ENCODE assay signal across 12 cellular contexts in genomic region chr9:91253488-91253887, GRCh38.
DNase-seq lines count a peak whose midpoint lies in the region; ATAC-seq and TF ChIP-seq lines count a peak whose summit lies in the region.
"Had no signal": no experiment of that assay in that cellular context is flagged by ENCODE, and none has a peak within 500 bp of the region (broad histone marks: within the 10 kb centered on the region; RNA-seq: fewer than 3 reads in every experiment).

No MANE protein-coding gene starts in this region.

- H3K27me3 Mint-ChIP-seq in activated T-helper 17 cell treated with anti-CD3 and anti-CD28 coated beads, Interleukin-2, amount 50 U/mL, for 72 hours: no peaks in the 10 kb centered on the region

- H3K4me3 ChIP-seq in Loucy (ENCODE audit: low read length, poor library complexity, severe bottlenecking): no peak overlapping the region
- H3K4me3 ChIP-seq in psoas muscle: no peak overlapping the region
- H3K4me3 ChIP-seq in osteoblast (ENCODE audit: insufficient read depth, low read length): no peak overlapping the region
- H3K4me3 ChIP-seq: BLaER1 treated with 17β-estradiol and CSF1 and Interleukin-3, amounts not matched to agents 10 nM and 100 nM; uterus had no signal

- H4K20me1 ChIP-seq in Loucy (ENCODE audit: insufficient read depth, low read length, poor library complexity, severe bottlenecking) (no peaks in the 10 kb centered on the region), osteoblast (ENCODE audit: insufficient read depth, low read length) (no peaks in the 10 kb centered on the region)
- H4K20me1 ChIP-seq: BLaER1 treated with 17β-estradiol and CSF1 and Interleukin-3, amounts not matched to agents 10 nM and 100 nM had no signal

- peaks cover 69% of the 10 kb centered on the region for H3K4me1 ChIP-seq in Loucy (ENCODE audit: insufficient read depth, low read length, poor library complexity, severe bottlenecking)
- H3K4me1 ChIP-seq in psoas muscle: peaks cover 33% of the 10 kb centered on the region
- no peaks in the 10 kb centered on the region for H3K4me1 ChIP-seq in osteoblast (ENCODE audit: insufficient read depth, low read length)
- H3K4me1 ChIP-seq: uterus had no signal

- no peaks in the 10 kb centered on the region for H3K9me3 ChIP-seq in Loucy (ENCODE audit: insufficient read depth, low read depth, low read length)
- no peaks in the 10 kb centered on the region for H3K9me3 ChIP-seq in psoas muscle
- H3K9me3 ChIP-seq in osteoblast (ENCODE audit: low read depth, low read length): no peaks in the 10 kb centered on the region
- H3K9me3 ChIP-seq: uterus had no signal

- H3K36me3 ChIP-seq in Loucy (ENCODE audit: insufficient read depth, low read length) (no peaks in the 10 kb centered on the region), psoas muscle (ENCODE audit: insufficient read depth in 1 of 2, low read depth in 1 of 2) (no peaks in the 10 kb centered on the region), osteoblast (ENCODE audit: insufficient read depth, low read length) (no peaks in the 10 kb centered on the region)
- H3K36me3 ChIP-seq: BLaER1 treated with 17β-estradiol and CSF1 and Interleukin-3, amounts not matched to agents 10 nM and 100 nM; uterus had no signal

- peaks cover 6% of the 10 kb centered on the region for H3K36me3 Mint-ChIP-seq in activated T-helper 17 cell treated with anti-CD3 and anti-CD28 coated beads, Interleukin-2, amount 50 U/mL, for 72 hours (ENCODE audit: low read depth)

- H3K4me1 Mint-ChIP-seq in activated T-helper 17 cell treated with anti-CD3 and anti-CD28 coated beads, Interleukin-2, amount 50 U/mL, for 72 hours: peaks cover 7% of the 10 kb centered on the region

- H3K4me3 Mint-ChIP-seq in activated T-helper 17 cell treated with anti-CD3 and anti-CD28 coated beads, Interleukin-2, amount 50 U/mL, for 72 hours: no peak overlapping the region

- H3K79me2 ChIP-seq in Loucy (ENCODE audit: insufficient read depth, low read length): no peaks in the 10 kb centered on the region
- no peaks in the 10 kb centered on the region for H3K79me2 ChIP-seq in osteoblast (ENCODE audit: insufficient read depth, low read length)

- WGBS in psoas muscle, 3 donors: 50 to 70% (median 52%) methylated on average over 1 of the region's 1 CpG

- DNase-seq in activated CD8-positive, alpha-beta memory T cell treated with anti-CD3 and anti-CD28 coated beads, Interleukin-2, amount 50 U/mL, for 4 hours: peak; percentile 23
- no peak for DNase-seq in activated CD8-positive, alpha-beta memory T cell treated with anti-CD3 and anti-CD28 coated beads, Interleukin-2, amount 50 U/mL, for 48 hours
- DNase-seq in psoas muscle: no peak
- DNase-seq in osteoblast (ENCODE audit: insufficient read length, low spot score, missing footprints): no peak
- no peak for DNase-seq in NCI-H187 (lab: John Stamatoyannopoulos, UW)
- no peak for DNase-seq in HuH-7 (ENCODE audit: low spot score)
- DNase-seq: glutamatergic neuron, NCI-H1436 treated with DMSO at 0.1 percent for 48 hours, uterus had no signal

- TF ChIP-seq CTCF in Loucy (conservative IDR thresholded peaks at IDR 0.05; ENCODE audit: low read length) (peak; percentile 75), psoas muscle (IDR thresholded peaks at IDR 0.05) (peak; percentile 4), osteoblast (IDR thresholded peaks at IDR 0.05; ENCODE audit: extremely low read depth, low read depth, low read length) (no peak)

- no peak overlapping the region for H3K27ac ChIP-seq in psoas muscle
- no peak overlapping the region for H3K27ac ChIP-seq in osteoblast (ENCODE audit: low read depth, low read length)
- H3K27ac ChIP-seq: BLaER1 treated with 17β-estradiol and CSF1 and Interleukin-3, amounts not matched to agents 10 nM and 100 nM; uterus had no signal

- intact Hi-C loops in psoas muscle (cut with DNase I): no loop called here

- ATAC-seq in activated T-helper 17 cell treated with anti-CD3 and anti-CD28 coated beads, Interleukin-2, amount 50 U/mL, for 72 hours (replicated peaks): peak; percentile 45
- ATAC-seq in psoas muscle: no peak

- H3K4me2 ChIP-seq in Loucy (ENCODE audit: low read depth, low read length, poor library complexity, severe bottlenecking) (peak overlapping the region; percentile 74), osteoblast (ENCODE audit: insufficient read depth, low read length) (no peak overlapping the region)

- no peak overlapping the region for H3K27ac Mint-ChIP-seq in activated T-helper 17 cell treated with anti-CD3 and anti-CD28 coated beads, Interleukin-2, amount 50 U/mL, for 72 hours

- H3K9me3 Mint-ChIP-seq in activated T-helper 17 cell treated with anti-CD3 and anti-CD28 coated beads, Interleukin-2, amount 50 U/mL, for 72 hours: no peaks in the 10 kb centered on the region

- no peaks in the 10 kb centered on the region for H3F3A ChIP-seq in Loucy (ENCODE audit: low read depth)

- no peaks in the 10 kb centered on the region for H3K27me3 ChIP-seq in Loucy (ENCODE audit: insufficient read depth, low read length, poor library complexity, severe bottlenecking)
- no peaks in the 10 kb centered on the region for H3K27me3 ChIP-seq in psoas muscle (ENCODE audit: insufficient read depth in 3 of 3, low read length in 2 of 3)
- no peaks in the 10 kb centered on the region for H3K27me3 ChIP-seq in osteoblast (ENCODE audit: insufficient read depth, low read length)
- H3K27me3 ChIP-seq: BLaER1 treated with 17β-estradiol and CSF1 and Interleukin-3, amounts not matched to agents 10 nM and 100 nM; uterus had no signal

- peak overlapping the region; percentile 62 for H3K9ac ChIP-seq in Loucy (ENCODE audit: low read depth, low read length, poor library complexity, severe bottlenecking)
- H3K9ac ChIP-seq: BLaER1 treated with 17β-estradiol and CSF1 and Interleukin-3, amounts not matched to agents 10 nM and 100 nM had no signal

- H2AFZ ChIP-seq in Loucy (ENCODE audit: low read length): no peak overlapping the region
- no peak overlapping the region for H2AFZ ChIP-seq in osteoblast (ENCODE audit: low read length)

- no peaks in the 10 kb centered on the region for H3K9me2 ChIP-seq in Loucy (replicated peaks; ENCODE audit: low read depth, low read length)
